ENCODE assay signal across 17 cellular contexts in the genomic region with DNA sequence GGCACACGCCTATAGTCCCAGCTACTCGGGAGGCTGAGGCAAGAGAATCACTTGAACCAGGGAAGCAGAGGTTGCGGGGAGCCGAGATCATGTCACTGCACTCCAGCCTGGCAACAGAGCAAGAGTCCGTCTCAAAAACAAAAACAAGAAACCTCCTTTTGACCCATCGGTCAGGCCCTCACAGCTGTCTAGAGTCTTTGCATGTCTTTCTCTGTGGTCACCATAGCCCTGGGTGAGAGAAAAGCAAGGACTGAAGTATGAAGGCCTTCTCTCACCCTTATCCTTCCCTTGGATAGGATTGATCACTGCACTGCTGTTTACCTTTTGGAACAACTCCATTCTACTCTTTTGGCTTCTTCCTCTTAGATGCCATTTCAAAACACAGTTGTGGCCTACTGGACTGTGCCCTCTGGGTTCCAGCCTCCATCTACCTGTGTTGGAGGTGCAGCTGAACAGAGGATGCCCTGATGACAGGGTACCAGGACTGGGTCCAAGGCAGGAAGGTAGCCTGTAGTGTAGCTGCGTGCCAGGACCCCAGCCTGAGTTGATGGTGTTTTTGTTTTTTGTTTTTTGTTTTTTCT. TPM values are rescaled to one million over a fixed set of nuclear protein-coding genes. Genes with fewer than 3 reads are reported as not detected.
"Had no signal": no experiment of that assay in that cellular context is flagged by ENCODE, and none has a peak within 500 bp of the region (broad histone marks: within the 10 kb centered on the region; RNA-seq: fewer than 3 reads in every experiment).

No MANE protein-coding gene starts in this region.

- H3K4me3 Mint-ChIP-seq: activated CD4-positive, alpha-beta T cell treated with anti-CD3 and anti-CD28 coated beads, Interleukin-2, amount 10 ng/mL, durations not matched to agents 7 days and 5 days; activated naive CD8-positive, alpha-beta T cell treated with anti-CD3 and anti-CD28 coated beads for 36 hours; activated T-cell treated with anti-CD3 and anti-CD28 coated beads, Interleukin-2, amount 50 U/mL, for 72 hours; stimulated activated memory B cell treated with anti-CD40 and anti-IgM and Interleukin-4, amounts not matched to agents 10 μg/mL and 1 μg/mL and 100 μg/mL, for 72 hours; T-cell had no signal

- DNase-seq: activated CD4-positive, alpha-beta T cell treated with anti-CD3 and anti-CD28 coated beads, Interleukin-2, amount 10 ng/mL, durations not matched to agents 7 days and 5 days; activated naive CD8-positive, alpha-beta T cell treated with anti-CD3 and anti-CD28 coated beads for 36 hours; activated T-cell treated with anti-CD3 and anti-CD28 coated beads, Interleukin-2, amount 50 U/mL, for 72 hours; dorsolateral prefrontal cortex; foreskin melanocyte; left lung; midbrain; naive B cell; right cardiac atrium; stimulated activated CD4-positive, alpha-beta T cell treated with anti-CD3 and anti-CD28 coated beads, Interleukin-4, amount 100 ng/mL, for 24 hours; T-cell had no signal

- H3K4me1 ChIP-seq: prostate gland had no signal

- H3K4me3 ChIP-seq: dorsolateral prefrontal cortex, left lung, prostate gland, smooth muscle cell had no signal

- H3K36me3 ChIP-seq: left lung, prostate gland had no signal

- H3K27ac Mint-ChIP-seq: activated CD4-positive, alpha-beta T cell treated with anti-CD3 and anti-CD28 coated beads, Interleukin-2, amount 10 ng/mL, durations not matched to agents 7 days and 5 days; activated naive CD8-positive, alpha-beta T cell treated with anti-CD3 and anti-CD28 coated beads for 36 hours; activated T-cell treated with anti-CD3 and anti-CD28 coated beads, Interleukin-2, amount 50 U/mL, for 72 hours; naive B cell; stimulated activated memory B cell treated with anti-CD40 and anti-IgM and Interleukin-4, amounts not matched to agents 10 μg/mL and 1 μg/mL and 100 μg/mL, for 72 hours had no signal

- H3K4me2 ChIP-seq: smooth muscle cell had no signal

- H3K27ac ChIP-seq: dorsolateral prefrontal cortex, left lung, prostate gland had no signal

- ATAC-seq: activated T-cell treated with anti-CD3 and anti-CD28 coated beads, Interleukin-2, amount 50 U/mL, for 72 hours; left lung; right cardiac atrium; stimulated activated memory B cell treated with anti-CD40 and anti-IgM and Interleukin-4, amounts not matched to agents 10 μg/mL and 1 μg/mL and 100 μg/mL, for 72 hours; T-cell had no signal

- FAIRE-seq: colon, keratinocyte had no signal

- H3K27me3 Mint-ChIP-seq: activated CD4-positive, alpha-beta T cell treated with anti-CD3 and anti-CD28 coated beads, Interleukin-2, amount 10 ng/mL, durations not matched to agents 7 days and 5 days; activated naive CD8-positive, alpha-beta T cell treated with anti-CD3 and anti-CD28 coated beads for 36 hours; T-cell had no signal

- H3K27me3 ChIP-seq: dorsolateral prefrontal cortex, left lung had no signal

- H3K36me3 Mint-ChIP-seq: activated naive CD8-positive, alpha-beta T cell treated with anti-CD3 and anti-CD28 coated beads for 36 hours; naive B cell; stimulated activated memory B cell treated with anti-CD40 and anti-IgM and Interleukin-4, amounts not matched to agents 10 μg/mL and 1 μg/mL and 100 μg/mL, for 72 hours had no signal

- H3K9me3 ChIP-seq: left lung, prostate gland had no signal

- H3K9me3 Mint-ChIP-seq: stimulated activated memory B cell treated with anti-CD40 and anti-IgM and Interleukin-4, amounts not matched to agents 10 μg/mL and 1 μg/mL and 100 μg/mL, for 72 hours; T-cell had no signal

RNA-seq across cellular contexts. Expression of a gene that starts 37.1 kb away (rescaled TPM):
- total RNA-seq: activated CD8-positive, alpha-beta memory T cell treated with anti-CD3 and anti-CD28 coated beads for 36 hours; activated naive CD8-positive, alpha-beta T cell treated with anti-CD3 and anti-CD28 coated beads for 36 hours had no signal
